Comparison of ENCODE assay signal across 38 cellular contexts in genomic region chr11:77148963-77149715, GRCh38. TPM values are rescaled to one million over a fixed set of nuclear protein-coding genes. Genes with fewer than 3 reads are reported as not detected.
"Had no signal": no experiment of that assay in that cellular context is flagged by ENCODE, and none has a peak within 500 bp of the region (broad histone marks: within the 10 kb centered on the region; RNA-seq: fewer than 3 reads in every experiment).

No MANE protein-coding gene starts in this region.

- H3K36me3 ChIP-seq: adrenal gland, breast epithelium, Peyer's patch had no signal

- H3K36me3 Mint-ChIP-seq: activated CD8-positive, alpha-beta memory T cell treated with anti-CD3 and anti-CD28 coated beads, Interleukin-2, amount 10 ng/mL, durations not matched to agents 7 days and 5 days; T-cell had no signal

- FAIRE-seq: astrocyte, TTC549 had no signal

- H3K4me1 ChIP-seq: body of pancreas, breast epithelium had no signal

- H3K4me3 ChIP-seq: adrenal gland, body of pancreas, breast epithelium, Peyer's patch had no signal

- H3K27me3 Mint-ChIP-seq: activated CD4-positive, alpha-beta memory T cell treated with anti-CD3 and anti-CD28 coated beads, Interleukin-2, amount 10 ng/mL, durations not matched to agents 7 days and 5 days; T-cell had no signal

- ATAC-seq: body of pancreas, PC-3, SK-N-SH treated with all-trans-retinoic acid at 6 μM for 48 hours had no signal

- H3K4me3 Mint-ChIP-seq: activated CD8-positive, alpha-beta memory T cell treated with anti-CD3 and anti-CD28 coated beads, Interleukin-2, amount 10 ng/mL, durations not matched to agents 7 days and 5 days had no signal

- H3K9me3 ChIP-seq: adrenal gland, body of pancreas, breast epithelium, Peyer's patch had no signal

- H3K27ac ChIP-seq: adrenal gland, body of pancreas, breast epithelium, Peyer's patch had no signal

- H3K27me3 ChIP-seq: adrenal gland, body of pancreas, breast epithelium, Peyer's patch had no signal

- H3K9me3 Mint-ChIP-seq: activated B cell treated with CpG ODN at 0.5 μM for 24 hours; activated CD4-positive, alpha-beta memory T cell treated with anti-CD3 and anti-CD28 coated beads, Interleukin-2, amount 10 ng/mL, durations not matched to agents 7 days and 5 days; T-cell had no signal

- H3K27ac Mint-ChIP-seq: activated B cell treated with CpG ODN at 0.5 μM for 24 hours; activated CD4-positive, alpha-beta memory T cell treated with anti-CD3 and anti-CD28 coated beads, Interleukin-2, amount 10 ng/mL, durations not matched to agents 7 days and 5 days; activated CD8-positive, alpha-beta memory T cell treated with anti-CD3 and anti-CD28 coated beads, Interleukin-2, amount 10 ng/mL, durations not matched to agents 7 days and 5 days had no signal

- DNase-seq: activated B cell treated with CpG ODN at 0.5 μM for 24 hours; activated CD4-positive, alpha-beta memory T cell treated with anti-CD3 and anti-CD28 coated beads, Interleukin-2, amount 10 ng/mL, durations not matched to agents 7 days and 5 days; activated CD4-positive, alpha-beta T cell treated with anti-CD3 and anti-CD28 coated beads for 4 hours; activated CD4-positive, CD25-positive, alpha-beta regulatory T cell treated with anti-CD3 and anti-CD28 coated beads, Interleukin-2, amount 50 U/mL, for 72 hours; activated CD8-positive, alpha-beta memory T cell treated with anti-CD3 and anti-CD28 coated beads for 24 hours; activated CD8-positive, alpha-beta memory T cell treated with anti-CD3 and anti-CD28 coated beads, Interleukin-2, amount 10 ng/mL, durations not matched to agents 7 days and 5 days; activated CD8-positive, alpha-beta memory T cell treated with anti-CD3 and anti-CD28 coated beads, Interleukin-2, amount 50 U/mL, for 48 hours; activated effector memory CD4-positive, alpha-beta T cell treated with anti-CD3 and anti-CD28 coated beads, Interleukin-2, amount 50 U/mL, for 16 hours; activated naive CD4-positive, alpha-beta T cell; activated naive CD4-positive, alpha-beta T cell treated with anti-CD3 and anti-CD28 coated beads, Interleukin-2, amount 50 U/mL, for 16 hours; activated T-cell treated with anti-CD3 and anti-CD28 coated beads, Interleukin-2, amount 50 U/mL, for 48 hours; adrenal gland; body of pancreas; caudate nucleus; cerebellar nuclear complex; Karpas-422; KBM-7; NCI-H1105; NCI-H1417 treated with DMSO at 0.1 percent for 48 hours; NCI-H187 treated with DMSO at 0.1 percent for 48 hours; NCI-H2081; NCI-H226; NCI-H446 treated with DMSO at 0.1 percent for 48 hours; NCI-H524 treated with DMSO at 0.1 percent for 48 hours; NCI-H748 treated with DMSO at 0.1 percent for 48 hours; NK-92 treated with Interleukin-12 subunit alpha and Interleukin-12 subunit beta, amount 100 ng/mL, for 24 hours; PC-3; Peyer's patch; RPMI8226; SIG-M5; T-cell had no signal

RNA-seq across cellular contexts. Expression of gene OMP, which starts 46.5 kb away (rescaled TPM):
- total RNA-seq: activated B cell treated with CpG ODN at 0.5 μM for 24 hours; activated CD4-positive, alpha-beta memory T cell treated with anti-CD3 and anti-CD28 coated beads, Interleukin-2, amount 10 ng/mL, durations not matched to agents 7 days and 5 days; activated CD8-positive, alpha-beta memory T cell treated with anti-CD3 and anti-CD28 coated beads, Interleukin-2, amount 10 ng/mL, durations not matched to agents 7 days and 5 days; body of pancreas; breast epithelium; MCF 10A; PC-3; SK-MEL-5; T-helper 2 cell treated with Interferon-gamma antibody and Interleukin-4, amounts not matched to agents 100 ng/mL and 5 ng/mL, for 36 hours had no signal
